ENCODE assay signal across 8 cellular contexts in genomic region chr10:78029294-78030226, GRCh38. TPM values are rescaled to one million over a fixed set of nuclear protein-coding genes. Genes with fewer than 3 reads are reported as not detected.
A peak's percentile ranks its signal among the peaks of the same experiment; 100 is the strongest.
DNase-seq lines count a peak whose midpoint lies in the region; ATAC-seq, FAIRE-seq and TF ChIP-seq lines count a peak whose summit lies in the region.

POLR3A (minus strand) TSS chr10:78029515; CDS start chr10:78029407, 108 bp downstream.

- no peak for FAIRE-seq in pancreas (lab: Jason Lieb, UNC)

- H3K27ac ChIP-seq in pancreas (peak within 1 kb of the TSS; percentile 10 to 87 (median 50)), tibial artery (peak within 1 kb of the TSS; percentile 74 to 80)

- TF ChIP-seq CTCF in pancreas (IDR thresholded peaks at IDR 0.05) (peak; percentile 18 to 62 (median 32)), tibial artery (IDR thresholded peaks at IDR 0.05) (peak; percentile 68 to 70)

- H3K4me1 ChIP-seq in pancreas (peaks cover 0 to 18% (median 11%) of the 10 kb centered on the region in 3 donors), tibial artery (peaks cover 0 to 22% (median 14%) of the 10 kb centered on the region in 4 donors)

- ATAC-seq in HG02610 (IDR thresholded peaks at IDR 0.05; ENCODE audit: unreplicated experiment) (peak; percentile 53), Right ventricle myocardium inferior (peak; percentile 77), pancreas (peak; percentile 76 to 86 (median 80))

- 0% methylated on average over 35 of the region's 35 CpGs for WGBS in pancreas, 2 donors

- peaks cover 0 to 14% (median 9%) of the 10 kb centered on the region in 3 donors for H3K36me3 ChIP-seq in pancreas
- peaks cover 15 to 20% (median 16%) of the 10 kb centered on the region in 3 donors for H3K36me3 ChIP-seq in tibial artery

- peak; percentile 86 for TF ChIP-seq POLR2A in GM10847 (IDR thresholded peaks at IDR 0.05; ENCODE audit: extremely low read depth, insufficient read length)

- no peaks in the 10 kb centered on the region for H3K9me3 Mint-ChIP-seq in activated naive CD8-positive, alpha-beta T cell treated with anti-CD3 and anti-CD28 coated beads for 36 hours

- peak within 1 kb of the TSS; percentile 99 for H3K27ac Mint-ChIP-seq in activated naive CD8-positive, alpha-beta T cell treated with anti-CD3 and anti-CD28 coated beads for 36 hours

- H3K9me3 ChIP-seq in pancreas (no peaks in the 10 kb centered on the region), tibial artery (no peaks in the 10 kb centered on the region)

- H3K36me3 Mint-ChIP-seq in activated naive CD8-positive, alpha-beta T cell treated with anti-CD3 and anti-CD28 coated beads for 36 hours = peaks cover 36% of the 10 kb centered on the region

- H3K27me3 ChIP-seq in pancreas (no peaks in the 10 kb centered on the region), tibial artery (no peaks in the 10 kb centered on the region)

- H3K4me3 ChIP-seq in pancreas = peak within 1 kb of the TSS; percentile 69 to 85 (median 81)
- peak within 1 kb of the TSS; percentile 69 to 96 for H3K4me3 ChIP-seq in tibial artery

- intact Hi-C loops in Right ventricle myocardium inferior (cut with DNase I) (loop anchor here (5.0 kb wide), 1 partner anchor 102 kb away; the partner anchor contains the start of gene DLG5), pancreas (cut with DNase I) (no loop called here), tibial artery (cut with DNase I; ENCODE audit: low total_unique reads) (loop anchor here (5.0 kb wide), 1 partner anchor 182 kb away; no protein-coding TSS in a partner anchor)

- peaks cover 5% of the 10 kb centered on the region for H3K27me3 Mint-ChIP-seq in activated naive CD8-positive, alpha-beta T cell treated with anti-CD3 and anti-CD28 coated beads for 36 hours

- peaks cover 25% of the 10 kb centered on the region for H3K4me1 Mint-ChIP-seq in activated naive CD8-positive, alpha-beta T cell treated with anti-CD3 and anti-CD28 coated beads for 36 hours

- H3K4me3 Mint-ChIP-seq in activated naive CD8-positive, alpha-beta T cell treated with anti-CD3 and anti-CD28 coated beads for 36 hours = peak within 1 kb of the TSS; percentile 100

- DNase-seq in NCI-H1092 treated with DMSO at 0.1 percent for 48 hours (lab: John Stamatoyannopoulos, UW) (peak; percentile 88), SKM-1 treated with dmso at 0.1 percent for 144 hours (lab: John Stamatoyannopoulos, UW; ENCODE audit: unreplicated experiment) (peak; percentile 85), Right ventricle myocardium inferior (ENCODE audit: missing footprints) (peak; percentile 98), pancreas (peak; percentile 93 to 98 (median 94)), tibial artery (peak; percentile 96 to 98)
- DNase-seq in activated naive CD8-positive, alpha-beta T cell treated with anti-CD3 and anti-CD28 coated beads for 36 hours = peak; percentile 92

RNA-seq across cellular contexts. Expression of gene POLR3A, which starts in this region (rescaled TPM):
- total RNA-seq in activated naive CD8-positive, alpha-beta T cell treated with anti-CD3 and anti-CD28 coated beads for 36 hours = 10 to 100 TPM; 25.2 to 26.7 TPM
- 8.2 TPM for total RNA-seq in Right ventricle myocardium inferior
- 1 to 10 TPM; 4.5 to 7.4 (median 5.5) TPM for total RNA-seq in pancreas
- polyA plus RNA-seq in pancreas = 1 to 10 TPM; 4.0 to 5.9 TPM

Comparison
In these comparisons a context has a peak if more than half of its experiments do, and no peak if none do; other contexts are left out.
1. Peak in every context shown above with its lines: DNase-seq, ATAC-seq, H3K4me3 ChIP-seq and H3K27ac ChIP-seq.
2. intact Hi-C loops: an anchor here in Right ventricle myocardium inferior (5.0 kb wide) and tibial artery (5.0 kb wide); none called in pancreas.